ENCODE assay signal across 1 cellular context in genomic region chr15:48233246-48233645, GRCh38.
TF ChIP-seq lines count a peak whose summit lies in the region.

No MANE protein-coding gene starts in this region.

TF ChIP-seq in GM12878, 131 proteins besides CTCF, POLR2A, EP300 and RAD21 (continued from another document):
- TF ChIP-seq RELB (IDR thresholded peaks at IDR 0.05; ENCODE audit: low read depth) = no peak
- TF ChIP-seq ELK1 (IDR thresholded peaks at IDR 0.05; ENCODE audit: low read depth, low read length) = no peak
